ENCODE assay signal across 8 cellular contexts in the genomic region with DNA sequence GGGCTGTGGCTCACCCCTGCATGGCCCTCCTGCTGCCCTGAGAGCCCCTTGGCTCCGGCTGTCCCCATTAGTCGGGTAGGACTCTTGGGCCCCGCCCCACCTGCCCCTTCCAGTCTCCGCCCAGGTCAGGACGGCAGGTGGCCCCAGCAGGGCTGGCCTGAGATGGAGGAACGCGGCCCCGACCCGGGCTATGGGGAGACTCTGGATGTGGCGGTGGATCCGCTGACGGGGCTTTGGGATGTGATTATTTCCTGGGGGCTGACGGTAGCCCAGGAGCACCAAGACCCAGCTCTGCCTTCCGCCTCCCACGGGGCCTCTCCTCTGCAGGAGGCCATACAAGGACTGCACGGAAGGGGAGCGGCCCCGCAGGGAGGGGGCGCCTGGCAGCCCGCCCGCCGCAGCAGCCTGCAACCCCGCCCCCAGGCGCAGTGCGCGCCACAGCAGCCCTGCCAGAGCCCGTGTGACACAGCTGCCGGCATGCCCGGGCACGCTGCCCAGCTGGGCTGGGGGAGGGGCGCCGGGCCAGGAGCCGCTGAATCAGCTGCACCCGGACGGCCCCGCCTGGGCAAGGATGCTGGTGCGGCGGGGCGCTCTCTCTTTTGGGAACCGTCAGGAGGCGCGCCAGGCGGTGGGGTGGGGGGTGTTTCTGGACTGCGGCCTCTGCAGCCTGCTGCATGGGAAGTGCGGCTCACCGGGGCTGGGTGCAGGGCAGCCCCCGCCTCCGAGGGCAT. TPM values are rescaled to one million over a fixed set of nuclear protein-coding genes. Genes with fewer than 3 reads are reported as not detected.
DNase-seq lines count a peak whose midpoint lies in the region; ATAC-seq and TF ChIP-seq lines count a peak whose summit lies in the region.

No MANE protein-coding gene starts in this region.

- DNase-seq in BJ (ENCODE audit: low read depth) (peak; percentile 65), NCI-H524 (lab: John Stamatoyannopoulos, UW) (peak; percentile 89 to 97), coronary artery (ENCODE audit: low spot score) (peak; percentile 97), right lobe of liver (peak; percentile 92 to 93 (median 92))
- peak; percentile 97 for DNase-seq in activated CD4-positive, alpha-beta T cell treated with anti-CD3 and anti-CD28 coated beads, Interleukin-2, amount 10 ng/mL, durations not matched to agents 24 days and 14 days
- peak; percentile 89 for DNase-seq in stimulated activated CD4-positive, alpha-beta T cell treated with anti-CD3 and anti-CD28 coated beads, Interleukin-4, amount 100 ng/mL, for 24 hours

- H3K27ac Mint-ChIP-seq in activated CD4-positive, alpha-beta T cell treated with anti-CD3 and anti-CD28 coated beads, Interleukin-2, amount 10 ng/mL, durations not matched to agents 24 days and 14 days: peak overlapping the region; percentile 89

- H3K9me3 ChIP-seq in right lobe of liver: no peaks in the 10 kb centered on the region

- peaks cover 6% of the 10 kb centered on the region for H3K36me3 Mint-ChIP-seq in activated CD4-positive, alpha-beta T cell treated with anti-CD3 and anti-CD28 coated beads, Interleukin-2, amount 10 ng/mL, durations not matched to agents 24 days and 14 days (ENCODE audit: low read depth)

- H3K4me3 ChIP-seq in BJ (ENCODE audit: low read depth, low read length) (peak overlapping the region; percentile 16; the same call in 1 of the 2 replicates), coronary artery (peak overlapping the region; percentile 65), right lobe of liver (peak overlapping the region; percentile 3 to 41 (median 6))

- POLR2A ChIA-PET in BJ (lab: Charles Lee): no interaction called here

- peaks cover 0 to 13% (median 5%) of the 10 kb centered on the region in 4 donors for H3K4me1 ChIP-seq in right lobe of liver

- TF ChIP-seq CTCF in BJ (IDR thresholded peaks at IDR 0.05; ENCODE audit: insufficient read depth, low read depth, low read length): peak; percentile 25; the same call in 1 of the 2 replicates
- TF ChIP-seq CTCF in coronary artery (IDR thresholded peaks at IDR 0.05): no peak
- peak in 1 of 4 donors; percentile 23 for TF ChIP-seq CTCF in right lobe of liver (IDR thresholded peaks at IDR 0.05)

- intact Hi-C loops in activated CD4-positive, alpha-beta T cell treated with anti-CD3 and anti-CD28 coated beads, Interleukin-2, amount 10 ng/mL, durations not matched to agents 24 days and 14 days (cut with micrococcal nuclease): loop anchor here (1.0 kb wide), 2 partner anchors 9 to 14 kb away; a partner anchor contains a TSS
- intact Hi-C loops in right lobe of liver (cut with DNase I): no loop called here

- H3K4me3 Mint-ChIP-seq in activated CD4-positive, alpha-beta T cell treated with anti-CD3 and anti-CD28 coated beads, Interleukin-2, amount 10 ng/mL, durations not matched to agents 24 days and 14 days: peak overlapping the region; percentile 89

- H3K27me3 ChIP-seq in BJ (ENCODE audit: control insufficient read depth, insufficient read depth, low read length) (no peaks in the 10 kb centered on the region), right lobe of liver (no peaks in the 10 kb centered on the region)

- ATAC-seq in GM19324 (IDR thresholded peaks at IDR 0.05; ENCODE audit: low FRiP score, unreplicated experiment) (peak; percentile 74), HG03442 (IDR thresholded peaks at IDR 0.05; ENCODE audit: unreplicated experiment) (peak; percentile 71), right lobe of liver (peak; percentile 85 to 91 (median 88))

- CTCF ChIA-PET in BJ (lab: Yijun Ruan, JAX): interaction anchor here (0.9 to 1.2 kb wide), 4 partner anchors 9 to 142 kb away, joined by 3 to 5 read pairs (median 4); a partner anchor contains a TSS

- peak overlapping the region; percentile 64 to 81 for H3K27ac ChIP-seq in coronary artery
- peak overlapping the region; percentile 30 to 46 (median 30) for H3K27ac ChIP-seq in right lobe of liver

- no peaks in the 10 kb centered on the region for H3K9me3 Mint-ChIP-seq in activated CD4-positive, alpha-beta T cell treated with anti-CD3 and anti-CD28 coated beads, Interleukin-2, amount 10 ng/mL, durations not matched to agents 24 days and 14 days

- no peaks in the 10 kb centered on the region for H3K27me3 Mint-ChIP-seq in activated CD4-positive, alpha-beta T cell treated with anti-CD3 and anti-CD28 coated beads, Interleukin-2, amount 10 ng/mL, durations not matched to agents 24 days and 14 days

- H3K4me1 Mint-ChIP-seq in activated CD4-positive, alpha-beta T cell treated with anti-CD3 and anti-CD28 coated beads, Interleukin-2, amount 10 ng/mL, durations not matched to agents 24 days and 14 days: peaks cover 41% of the 10 kb centered on the region

- TF ChIP-seq POLR2A in right lobe of liver (IDR thresholded peaks at IDR 0.05): no peak

- whole genome bisulfite sequencing in right lobe of liver (ENCODE audit: insufficient coverage, low coverage, low lambda C conversion rate, missing lambda C conversion rate): 0% methylated on average over 1 of the region's 48 CpGs

- H3K36me3 ChIP-seq in BJ (ENCODE audit: control insufficient read depth, insufficient read depth, low read length) (peaks cover under 1% of the 10 kb centered on the region; the same call in 1 of the 2 replicates), right lobe of liver (no peaks in the 10 kb centered on the region)

RNA-seq across cellular contexts. Expression of a gene that starts 9.2 kb away (rescaled TPM):
- polyA plus RNA-seq in BJ (2011; rRNA removed): 12.3 and 20.7 TPM in 2 replicates
- 12.5 and 15.2 TPM in 2 replicates for polyA minus RNA-seq in BJ (2011; rRNA and poly(A)+ RNA removed)
- total RNA-seq in activated CD4-positive, alpha-beta T cell treated with anti-CD3 and anti-CD28 coated beads, Interleukin-2, amount 10 ng/mL, durations not matched to agents 24 days and 14 days: 49.8 and 52.7 TPM in 2 replicates
- total RNA-seq in right lobe of liver: 10 to 100 TPM; 12.4 to 29.7 (median 15.4) TPM

RNA-seq across cellular contexts. Expression of a gene that starts 14.4 kb away (rescaled TPM):
- polyA plus RNA-seq in BJ (2011; rRNA removed): 14.7 and 19.2 TPM in 2 replicates
- polyA minus RNA-seq in BJ (2011; rRNA and poly(A)+ RNA removed): 24.7 and 26.4 TPM in 2 replicates
- 3.2 and 3.6 TPM in 2 replicates for total RNA-seq in activated CD4-positive, alpha-beta T cell treated with anti-CD3 and anti-CD28 coated beads, Interleukin-2, amount 10 ng/mL, durations not matched to agents 24 days and 14 days
- 10 to 100 TPM; 10.9 to 25.8 (median 13.8) TPM for total RNA-seq in right lobe of liver

Comparison
In these comparisons a context has a peak if more than half of its experiments do, and no peak if none do; other contexts are left out.
1. Peak in every context shown above with its lines: DNase-seq, ATAC-seq, H3K4me3 ChIP-seq and H3K27ac ChIP-seq.
2. H3K4me3 ChIP-seq: peak in every context shown above with its lines; median percentile 65 in coronary artery; 16 in BJ; 6 in right lobe of liver.